In genomic region chr10:76191371-76191770, GRCh38 we compare ENCODE assay signal across 20 cellular contexts.
DNase-seq lines count a peak whose midpoint lies in the region; ATAC-seq, FAIRE-seq and TF ChIP-seq lines count a peak whose summit lies in the region.
"Had no signal": no experiment of that assay in that cellular context is flagged by ENCODE, and none has a peak within 500 bp of the region (broad histone marks: within the 10 kb centered on the region; RNA-seq: fewer than 3 reads in every experiment).

No MANE protein-coding gene starts in this region.

- H3K4me3 ChIP-seq in IMR-90 (ENCODE audit: insufficient read depth, low read depth, low read length) = no peak overlapping the region
- H3K4me3 ChIP-seq in neural progenitor cell = no peak overlapping the region
- H3K4me3 ChIP-seq in WERI-Rb-1 (ENCODE audit: low read depth, low read length) = no peak overlapping the region
- H3K4me3 ChIP-seq: BLaER1, HAP-1, Peyer's patch had no signal

- intact Hi-C loops in IMR-90 (cut with micrococcal nuclease) = no loop called here

- TF ChIP-seq CTCF in IMR-90 (conservative IDR thresholded peaks at IDR 0.05; ENCODE audit: low read depth, low read length) (no peak), neural progenitor cell (IDR thresholded peaks at IDR 0.05) (no peak), WERI-Rb-1 (IDR thresholded peaks at IDR 0.05; ENCODE audit: low read depth, low read length) (no peak), D721Med (IDR thresholded peaks at IDR 0.05; ENCODE audit: insufficient read depth, missing control alignments) (no peak)

- POLR2A ChIA-PET in IMR-90 (lab: Charles Lee; ENCODE audit: unreplicated experiment) = no interaction called here

- no peaks in the 10 kb centered on the region for H3K36me3 Mint-ChIP-seq in neural progenitor cell
- H3K36me3 Mint-ChIP-seq: CD8-positive, alpha-beta T cell had no signal

- H3K14ac ChIP-seq in IMR-90 (replicated peaks; ENCODE audit: low read depth, low read length) = peak overlapping the region; percentile 55; the same call in 1 of the 2 replicates

- H4K5ac ChIP-seq in IMR-90 (ENCODE audit: low read depth, low read length) = peak overlapping the region; percentile 69

- H3K27ac ChIP-seq in IMR-90 (ENCODE audit: insufficient read depth, low read length) (no peak overlapping the region), neural progenitor cell (no peak overlapping the region), WERI-Rb-1 (no peak overlapping the region)
- H3K27ac ChIP-seq: BLaER1, Peyer's patch had no signal

- H3K18ac ChIP-seq in IMR-90 (ENCODE audit: low read depth, low read length) = peak overlapping the region; percentile 86

- H3K9me1 ChIP-seq in IMR-90 (ENCODE audit: insufficient read depth, low read length) = peaks cover 3% of the 10 kb centered on the region; the same call in 1 of the 2 replicates

- peak overlapping the region; percentile 82; the same call in 2 of the 3 replicates for H2BK15ac ChIP-seq in IMR-90 (ENCODE audit: low read depth, low read length)

- H4K20me1 ChIP-seq in IMR-90 (ENCODE audit: insufficient read depth, low read length) (no peaks in the 10 kb centered on the region), neural progenitor cell (ENCODE audit: low read depth) (no peaks in the 10 kb centered on the region)
- H4K20me1 ChIP-seq: BLaER1 had no signal

- TF ChIP-seq RAD21 in IMR-90 (IDR thresholded peaks at IDR 0.05; ENCODE audit: low read length) = no peak

- peak overlapping the region; percentile 70 for H2BK20ac ChIP-seq in IMR-90 (ENCODE audit: low read depth, low read length)

- BruUV-seq in IMR-90 (replicated peaks; lab: Mats Ljungman, UMichigan) = no TSS peak

- no peaks in the 10 kb centered on the region for H3K79me1 ChIP-seq in IMR-90 (ENCODE audit: low read depth in 1 of 2, low read length in 2 of 2)

- dilution Hi-C loops in IMR-90 (cut with HindIII; ENCODE audit: low sequenced_read_pairs, unreplicated experiment) = no loop called here

- peaks cover 26% of the 10 kb centered on the region for H3K4me1 ChIP-seq in IMR-90 (ENCODE audit: control insufficient read depth, insufficient read depth, low read length)
- H3K4me1 ChIP-seq in neural progenitor cell = peaks cover 16% of the 10 kb centered on the region
- H3K4me1 ChIP-seq: BLaER1, HAP-1, Peyer's patch had no signal

- no peak for ATAC-seq in IMR-90 (ENCODE audit: low read depth)
- ATAC-seq in HG02884 (IDR thresholded peaks at IDR 0.05; ENCODE audit: unreplicated experiment) = no peak
- ATAC-seq: CD8-positive, alpha-beta T cell; Right ventricle myocardium inferior had no signal

- H3F3A ChIP-seq in neural progenitor cell (ENCODE audit: low read depth) = no peaks in the 10 kb centered on the region

- peaks cover 2% of the 10 kb centered on the region for H3K27me3 Mint-ChIP-seq in neural progenitor cell (ENCODE audit: insufficient read depth, low read depth)

- DNase-seq in Caki2 (ENCODE audit: low read depth) (peak; percentile 45), IMR-90 (no peak), islet precursor cell (peak; percentile 85), neural progenitor cell (ENCODE audit: low spot score) (no peak), COR-L47 (lab: John Stamatoyannopoulos, UW) (no peak), WERI-Rb-1 (no peak), D721Med (ENCODE audit: insufficient read length, low spot score) (no peak)
- DNase-seq: CD8-positive, alpha-beta T cell; DND-41; NCI-H1694 treated with DMSO at 0.1 percent for 48 hours; NCI-H2107; NCI-H226; NK-92 treated with Interleukin-12 subunit alpha and Interleukin-12 subunit beta, amount 100 ng/mL, for 24 hours; Peyer's patch; SW 1271 had no signal

- H3K9ac ChIP-seq in IMR-90 (ENCODE audit: low read depth, low read length) (no peak overlapping the region), neural progenitor cell (no peak overlapping the region)
- H3K9ac ChIP-seq: BLaER1 had no signal

- 0 out of 2 replicates have a peak overlapping the region, but pooled peaks have one; percentile 35 for H3K56ac ChIP-seq in IMR-90 (ENCODE audit: extremely low read depth, insufficient read depth, low read length)

- no peak overlapping the region for H2AK9ac ChIP-seq in IMR-90 (replicated peaks; ENCODE audit: low read depth, low read length, poor library complexity)

- no peak for FAIRE-seq in D721Med (lab: Jason Lieb, UNC)
- FAIRE-seq: G401.6 had no signal

- no peak overlapping the region for H3K4me3 Mint-ChIP-seq in neural progenitor cell
- H3K4me3 Mint-ChIP-seq: CD8-positive, alpha-beta T cell had no signal

- peak overlapping the region; percentile 3 for H2BK5ac ChIP-seq in IMR-90 (ENCODE audit: low read depth, low read length, poor library complexity, severe bottlenecking)

- H3K27ac Mint-ChIP-seq in neural progenitor cell = peak overlapping the region; percentile 86
- H3K27ac Mint-ChIP-seq: CD8-positive, alpha-beta T cell had no signal

- H2AFZ ChIP-seq in IMR-90 (replicated peaks; ENCODE audit: low read length, poor library complexity) = no peak overlapping the region
- no peak overlapping the region for H2AFZ ChIP-seq in neural progenitor cell (replicated peaks)

- no peaks in the 10 kb centered on the region for H3K9me3 ChIP-seq in IMR-90 (ENCODE audit: control insufficient read depth, insufficient read depth, low read length)
- no peaks in the 10 kb centered on the region for H3K9me3 ChIP-seq in neural progenitor cell (ENCODE audit: low read depth)
- H3K9me3 ChIP-seq in WERI-Rb-1 (ENCODE audit: severe bottlenecking) = no peaks in the 10 kb centered on the region
- H3K9me3 ChIP-seq: BLaER1, HAP-1, Peyer's patch had no signal

- H3K36me3 ChIP-seq in IMR-90 (ENCODE audit: control insufficient read depth, insufficient read depth, low read length) (no peaks in the 10 kb centered on the region), neural progenitor cell (no peaks in the 10 kb centered on the region), WERI-Rb-1 (no peaks in the 10 kb centered on the region)
- H3K36me3 ChIP-seq: BLaER1, HAP-1, Peyer's patch had no signal

- peak overlapping the region; percentile 27 to 73; a peak in 2 of 4 replicates for H4K8ac ChIP-seq in IMR-90 (ENCODE audit: low read depth in 2 of 2, low read length in 2 of 2)

- no peaks in the 10 kb centered on the region for H3K79me2 ChIP-seq in neural progenitor cell (ENCODE audit: low read depth)

- H2BK120ac ChIP-seq in IMR-90 (ENCODE audit: low read depth, low read length) = peak overlapping the region; percentile 87

- peaks cover 1% of the 10 kb centered on the region for H3K9me3 Mint-ChIP-seq in neural progenitor cell
- H3K9me3 Mint-ChIP-seq: CD8-positive, alpha-beta T cell had no signal

- in situ Hi-C loops in Caki2 (cut with HindIII; ENCODE audit: low pct_unique_long_range_greater_than_20kb, low sequenced_read_pairs) = no loop called here
- in situ Hi-C loops in IMR-90 (cut with MboI; ENCODE audit: low sequenced_read_pairs) = no loop called here

- H3K4ac ChIP-seq in IMR-90 (ENCODE audit: low read depth, low read length) = peak overlapping the region; percentile 80; the same call in 1 of the 2 replicates

- H3K4me1 Mint-ChIP-seq in neural progenitor cell = peaks cover 47% of the 10 kb centered on the region

- no CpG with 5 or more reads among the region's 2 CpGs for WGBS in IMR-90 (ENCODE audit: extremely low coverage in 2 of 2, insufficient read length in 1 of 2), 2 experiments

- no peak for TF ChIP-seq POLR2A in IMR-90 (IDR thresholded peaks at IDR 0.05; ENCODE audit: low read depth, low read length)

- H3K27me3 ChIP-seq in IMR-90 (ENCODE audit: control insufficient read depth, insufficient read depth, low read length) (no peaks in the 10 kb centered on the region), neural progenitor cell (no peaks in the 10 kb centered on the region), WERI-Rb-1 (ENCODE audit: insufficient read depth, low read depth, severe bottlenecking) (no peaks in the 10 kb centered on the region)
- H3K27me3 ChIP-seq: BLaER1, Peyer's patch had no signal

- peak overlapping the region; percentile 66 for H4K91ac ChIP-seq in IMR-90 (ENCODE audit: insufficient read depth, low read depth, low read length)

- H3K23ac ChIP-seq in IMR-90 (ENCODE audit: low read depth, low read length) = peak overlapping the region; percentile 16; the same call in 1 of the 2 replicates

- CTCF ChIA-PET in IMR-90 (lab: Yijun Ruan, JAX) = interaction anchor here (0.7 kb wide), 1 partner anchor 487 kb away, joined by 3 read pairs; no protein-coding TSS in a partner anchor

- 0 out of 2 replicates have a peak overlapping the region, but pooled peaks have one; percentile 20 for H2AK5ac ChIP-seq in IMR-90 (ENCODE audit: low read depth, low read length)

- H3K4me2 ChIP-seq in IMR-90 (ENCODE audit: low read depth, low read length) (no peak overlapping the region), neural progenitor cell (no peak overlapping the region)
- H3K4me2 ChIP-seq: BLaER1 had no signal

TF ChIP-seq in IMR-90, 13 proteins besides CTCF, POLR2A, EP300 and RAD21 (continues in another document):
- no peak for TF ChIP-seq RFX5 (IDR thresholded peaks at IDR 0.05; ENCODE audit: low read depth, low read length)
- TF ChIP-seq FOS (IDR thresholded peaks at IDR 0.05; ENCODE audit: low read depth, low read length) = no peak
- no peak for TF ChIP-seq MAFK (IDR thresholded peaks at IDR 0.05; ENCODE audit: low read depth, low read length)
- no peak for TF ChIP-seq SMC3 (IDR thresholded peaks at IDR 0.05; ENCODE audit: low read depth, low read length)
- no peak for TF ChIP-seq BHLHE40 (IDR thresholded peaks at IDR 0.05; ENCODE audit: low read depth, low read length)
- no peak for TF ChIP-seq RCOR1 (IDR thresholded peaks at IDR 0.05; ENCODE audit: insufficient replicate concordance, low read length)
- TF ChIP-seq CHD1 (IDR thresholded peaks at IDR 0.05; ENCODE audit: low read depth, low read length) = no peak
- TF ChIP-seq USF2 (IDR thresholded peaks at IDR 0.05; ENCODE audit: low read depth, low read length) = no peak
- TF ChIP-seq ELK1 (IDR thresholded peaks at IDR 0.05; ENCODE audit: borderline replicate concordance, low read depth, low read length) = no peak
- TF ChIP-seq MXI1 (IDR thresholded peaks at IDR 0.05; ENCODE audit: borderline replicate concordance, low read depth, low read length) = no peak

Comparison
In these comparisons a context has a peak if more than half of its experiments do, and no peak if none do; other contexts are left out.
1. DNase-seq: peak in Caki2 (single experiment) and islet precursor cell (single experiment); none in IMR-90 (single experiment), neural progenitor cell (single experiment), COR-L47 (single experiment), WERI-Rb-1 (single experiment) and D721Med (single experiment).